Comparison of ENCODE assay signal across 17 cellular contexts in genomic region chr5:149134778-149135169, GRCh38. TPM values are rescaled to one million over a fixed set of nuclear protein-coding genes. Genes with fewer than 3 reads are reported as not detected.
DNase-seq lines count a peak whose midpoint lies in the region; ATAC-seq and TF ChIP-seq lines count a peak whose summit lies in the region.
"Had no signal": no experiment of that assay in that cellular context is flagged by ENCODE, and none has a peak within 500 bp of the region (broad histone marks: within the 10 kb centered on the region; RNA-seq: fewer than 3 reads in every experiment).

No MANE protein-coding gene starts in this region.

- H2BK5ac ChIP-seq in neuronal stem cell (ENCODE audit: low read length), result no peak overlapping the region

- H4K91ac ChIP-seq in neuronal stem cell (ENCODE audit: low read depth, low read length, poor library complexity), result no peak overlapping the region

- no peak overlapping the region for H3K9ac ChIP-seq in neuronal stem cell (ENCODE audit: low read depth, low read length, poor library complexity)

- no peaks in the 10 kb centered on the region for H3K36me3 ChIP-seq in left ventricle myocardium inferior
- no peaks in the 10 kb centered on the region for H3K36me3 ChIP-seq in adrenal gland (replicated peaks in 1 of 2)
- H3K36me3 ChIP-seq in suprapubic skin, result no peaks in the 10 kb centered on the region
- no peaks in the 10 kb centered on the region for H3K36me3 ChIP-seq in neuronal stem cell (replicated peaks in 1 of 2; ENCODE audit: control insufficient read depth in 2 of 2, insufficient read depth in 2 of 2, low read length in 2 of 2)
- H3K36me3 ChIP-seq: transverse colon had no signal

- H3K14ac ChIP-seq in neuronal stem cell (ENCODE audit: low read length), result no peak overlapping the region

- H3K4me2 ChIP-seq in neuronal stem cell (ENCODE audit: insufficient read depth, low read length, poor library complexity, severe bottlenecking), result no peak overlapping the region

- no peak for TF ChIP-seq EP300 in suprapubic skin (IDR thresholded peaks at IDR 0.05)

- no peak overlapping the region for H2BK15ac ChIP-seq in neuronal stem cell (ENCODE audit: low read length)

- peak overlapping the region; percentile 80 for H3K27ac ChIP-seq in left ventricle myocardium inferior (replicated peaks)
- H3K27ac ChIP-seq in adrenal gland, result peak overlapping the region in 3 of 5 donors; percentile 36 to 42 (median 42)
- H3K27ac ChIP-seq in foreskin keratinocyte, result peak overlapping the region; percentile 4
- peak overlapping the region; percentile 29 for H3K27ac ChIP-seq in suprapubic skin
- no peak overlapping the region for H3K27ac ChIP-seq in neuronal stem cell (replicated peaks; ENCODE audit: low read length)
- H3K27ac ChIP-seq: transverse colon had no signal

- H2BK12ac ChIP-seq in neuronal stem cell (ENCODE audit: low read length), result no peak overlapping the region

- DNase-seq in left ventricle myocardium inferior (no peak), Right ventricle myocardium superior (no peak), adrenal gland (no peak), foreskin keratinocyte (peak; percentile 59 to 75), suprapubic skin (ENCODE audit: low spot score in 2 of 2) (no peak), neuronal stem cell (ENCODE audit: low spot score) (no peak), amygdala (lab: John Stamatoyannopoulos, UW) (no peak), T1000 (lab: John Stamatoyannopoulos, UW) (no peak)
- DNase-seq: activated CD4-positive, CD25-positive, alpha-beta regulatory T cell treated with anti-CD3 and anti-CD28 coated beads, Interleukin-2, amount 50 U/mL, for 72 hours; H9; kidney; NCI-H2081; NCI-H510A; stimulated activated naive B cell treated with anti-CD40 and anti-IgM and Interleukin-4, amounts not matched to agents 10 μg/mL and 1 μg/mL and 100 μg/mL, for 72 hours; transverse colon had no signal

- H3K18ac ChIP-seq in neuronal stem cell (ENCODE audit: low read length), result no peak overlapping the region

- no peak overlapping the region for H2AK5ac ChIP-seq in neuronal stem cell (ENCODE audit: low read depth, low read length)

- H3K4me1 ChIP-seq in left ventricle myocardium inferior, result peaks cover 64% of the 10 kb centered on the region
- H3K4me1 ChIP-seq in adrenal gland (replicated peaks in 1 of 2), result peaks cover 0 to 14% of the 10 kb centered on the region in 2 donors
- peaks cover 21% of the 10 kb centered on the region for H3K4me1 ChIP-seq in foreskin keratinocyte
- H3K4me1 ChIP-seq in suprapubic skin, result peaks cover 24% of the 10 kb centered on the region
- H3K4me1 ChIP-seq in neuronal stem cell (ENCODE audit: control insufficient read depth in 2 of 2, insufficient read depth in 1 of 2, low read depth in 1 of 2, low read length in 2 of 2), result no peaks in the 10 kb centered on the region
- H3K4me1 ChIP-seq: transverse colon had no signal

- TF ChIP-seq CTCF in left ventricle myocardium inferior (IDR thresholded peaks at IDR 0.05; ENCODE audit: borderline replicate concordance) (no peak), adrenal gland (IDR thresholded peaks at IDR 0.05) (no peak), foreskin keratinocyte (conservative IDR thresholded peaks at IDR 0.05) (no peak), suprapubic skin (IDR thresholded peaks at IDR 0.05) (no peak)

- H3K79me1 ChIP-seq in neuronal stem cell (ENCODE audit: low read depth, low read length), result no peaks in the 10 kb centered on the region

- no peak overlapping the region for H2AFZ ChIP-seq in neuronal stem cell (ENCODE audit: low read length)

- TF ChIP-seq POLR2A in adrenal gland (IDR thresholded peaks at IDR 0.05) (no peak), suprapubic skin (IDR thresholded peaks at IDR 0.05) (no peak)

- intact Hi-C loops in left ventricle myocardium inferior (cut with micrococcal nuclease) (no loop called here), Right ventricle myocardium superior (cut with DNase I) (no loop called here), adrenal gland (cut with DNase I) (loop anchor here in 1 of 2 donors (10.0 kb wide), 1 partner anchor 430 kb away; no protein-coding TSS in a partner anchor)

- WGBS in adrenal gland, 4 donors, result 33 to 46% (median 37%) methylated on average over 2 of the region's 2 CpGs
- 43% methylated on average over 2 of the region's 2 CpGs for WGBS in suprapubic skin
- WGBS in neuronal stem cell (ENCODE audit: extremely low coverage in 2 of 2, insufficient read length in 2 of 2, insufficient replicate concordance in 1 of 2), 2 donors, result no CpG with 5 or more reads among the region's 2 CpGs

- H4K8ac ChIP-seq in neuronal stem cell (ENCODE audit: low read depth, low read length), result no peak overlapping the region

- H3K4ac ChIP-seq in neuronal stem cell (ENCODE audit: low read length), result no peak overlapping the region

- ATAC-seq in Right ventricle myocardium superior (ENCODE audit: poor library complexity) (no peak), foreskin keratinocyte (peak; percentile 58)
- ATAC-seq: stimulated activated naive B cell treated with anti-CD40 and anti-IgM and Interleukin-4, amounts not matched to agents 10 μg/mL and 1 μg/mL and 100 μg/mL, for 72 hours had no signal

- H3K9me3 ChIP-seq in left ventricle myocardium inferior (replicated peaks) (no peaks in the 10 kb centered on the region), adrenal gland (replicated peaks in 1 of 3) (no peaks in the 10 kb centered on the region), suprapubic skin (no peaks in the 10 kb centered on the region), neuronal stem cell (replicated peaks in 1 of 2; ENCODE audit: control insufficient read depth in 2 of 2, insufficient read depth in 1 of 2, low read depth in 1 of 2, low read length in 2 of 2) (no peaks in the 10 kb centered on the region)
- H3K9me3 ChIP-seq: transverse colon had no signal

- no peak overlapping the region for H2BK120ac ChIP-seq in neuronal stem cell (ENCODE audit: low read depth, low read length)

- H3K4me3 ChIP-seq in left ventricle myocardium inferior, result no peak overlapping the region
- no peak overlapping the region for H3K4me3 ChIP-seq in adrenal gland
- H3K4me3 ChIP-seq in suprapubic skin, result no peak overlapping the region
- H3K4me3 ChIP-seq in neuronal stem cell (ENCODE audit: low read length in 2 of 2), result no peak overlapping the region
- H3K4me3 ChIP-seq: transverse colon had no signal

- H3K23ac ChIP-seq in neuronal stem cell (ENCODE audit: low read depth, low read length, poor library complexity), result no peak overlapping the region

- H3K27me3 ChIP-seq in left ventricle myocardium inferior (ENCODE audit: low read depth) (no peaks in the 10 kb centered on the region), adrenal gland (no peaks in the 10 kb centered on the region), foreskin keratinocyte (no peaks in the 10 kb centered on the region), suprapubic skin (no peaks in the 10 kb centered on the region), neuronal stem cell (ENCODE audit: control insufficient read depth in 3 of 3, insufficient read depth in 3 of 3, low read depth in 1 of 3, low read length in 3 of 3) (no peaks in the 10 kb centered on the region)

RNA-seq across cellular contexts. Expression of gene ABLIM3, which starts 6.5 kb away (rescaled TPM):
- 122 TPM for total RNA-seq in left ventricle myocardium inferior
- total RNA-seq in Right ventricle myocardium superior, result 131 TPM
- total RNA-seq in adrenal gland, result 10 to 100 TPM in 7 of 8 donors, 1 to 10 TPM in 1; 8.3 to 27.6 (median 17.5) TPM
- polyA plus RNA-seq in adrenal gland, result 10 to 100 TPM in 2 of 3 donors, 1 to 10 TPM in 1; 8.8 to 10.8 (median 10.4) TPM
- total RNA-seq in foreskin keratinocyte, result 4.7 and 10.1 TPM in 2 replicates
- polyA plus RNA-seq in foreskin keratinocyte, result 3.1 and 5.5 TPM in 2 replicates
- total RNA-seq in suprapubic skin, result 10 to 100 TPM in 2 of 4 donors, 1 to 10 TPM in 2; 4.7 to 22.6 (median 13.4) TPM
- polyA plus RNA-seq in neuronal stem cell (2013, experiment 1 of 2), result 0.14 TPM
- 0.18 TPM for polyA plus RNA-seq in neuronal stem cell (2013, experiment 2 of 2)
- total RNA-seq: activated CD8-positive, alpha-beta memory T cell treated with anti-CD3 and anti-CD28 coated beads for 36 hours; natural killer cell treated with Interleukin-12 subunit alpha and Interleukin-12 subunit beta and Interleukin-15 and Interleukin-18, amount 100 ng/mL, for 72 hours had no signal

Comparison
In these comparisons a context has a peak if more than half of its experiments do, and no peak if none do; other contexts are left out.
1. DNase-seq: peak in foreskin keratinocyte (2 of 2); none in left ventricle myocardium inferior (single experiment), Right ventricle myocardium superior (single experiment), adrenal gland (0 of 7), suprapubic skin (0 of 2), neuronal stem cell (single experiment), amygdala (0 of 56) and T1000 (single experiment).